In genomic region chr1:2184531-2184930, GRCh38 we compare ENCODE assay signal across 9 cellular contexts.
"Had no signal": no experiment of that assay in that cellular context is flagged by ENCODE, and none has a peak within 500 bp of the region (broad histone marks: within the 10 kb centered on the region; RNA-seq: fewer than 3 reads in every experiment).

No MANE protein-coding gene starts in this region.

- DNase-seq: H7, HFFc6, KBM-7 had no signal

- H3K27ac Mint-ChIP-seq: GM23338, HFFc6 had no signal

- H3K27ac ChIP-seq: HL-60 had no signal

- H3K27me3 Mint-ChIP-seq: IgD-negative memory B cell had no signal

- ATAC-seq: GM23338, HCT116, HepG2 had no signal

- H3K9me3 Mint-ChIP-seq: GM23338, HFFc6, IgD-negative memory B cell had no signal

- H3K4me3 Mint-ChIP-seq: GM23338, HFFc6, IgD-negative memory B cell had no signal

- H3K4me2 ChIP-seq: GM23338 had no signal

- H3K4me1 ChIP-seq: HAP-1 had no signal

- FAIRE-seq: HepG2 had no signal

- H3K4me3 ChIP-seq: GM23338, HAP-1 had no signal

- H2AFZ ChIP-seq: GM23338 had no signal

- H3K9me3 ChIP-seq: HAP-1 had no signal
